In genomic region chrX:103674531-103675454, GRCh38 we compare ENCODE assay signal across 21 cellular contexts. TPM values are rescaled to one million over a fixed set of nuclear protein-coding genes. Genes with fewer than 3 reads are reported as not detected.
DNase-seq lines count a peak whose midpoint lies in the region; ATAC-seq and TF ChIP-seq lines count a peak whose summit lies in the region.
"Had no signal": no experiment of that assay in that cellular context is flagged by ENCODE, and none has a peak within 500 bp of the region (broad histone marks: within the 10 kb centered on the region; RNA-seq: fewer than 3 reads in every experiment).

No MANE protein-coding gene starts in this region.

- BruUV-seq in HCT116 (replicated peaks; lab: Mats Ljungman, UMichigan) = no TSS peak

- no peak overlapping the region for H3K23ac ChIP-seq in mesendoderm (ENCODE audit: low read length)

- TF ChIP-seq RAD21 in HCT116 (IDR thresholded peaks at IDR 0.05; ENCODE audit: low read depth) = no peak

- H3K79me1 ChIP-seq in mesendoderm (ENCODE audit: low read length) = no peaks in the 10 kb centered on the region

- no CpG with 5 or more reads among the region's 8 CpGs for WGBS in mesendoderm (ENCODE audit: extremely low coverage, insufficient coverage, low lambda C conversion rate)

- no peak overlapping the region for H3K4me3 Mint-ChIP-seq in WTC11
- H3K4me3 Mint-ChIP-seq: CD4-positive, CD25-positive, alpha-beta regulatory T cell had no signal

- CTCF ChIA-PET in HCT116 (lab: Charles Lee) (no interaction called here), WTC11 (lab: Charles Lee) (interaction anchor here (1.5 kb wide), 1 partner anchor 45 kb away, joined by 5 read pairs; no protein-coding TSS in a partner anchor)

- H3K27ac ChIP-seq in ACC112 (ENCODE audit: low read depth, low read length) = peak overlapping the region; percentile 26; the same call in 1 of the 2 replicates
- no peak overlapping the region for H3K27ac ChIP-seq in HCT116 (ENCODE audit: low read depth, low read length)
- no peak overlapping the region for H3K27ac ChIP-seq in mesendoderm (ENCODE audit: low read depth, low read length)
- H3K27ac ChIP-seq: breast epithelium, gastrocnemius medialis, SJSA1, uterus had no signal

- no peak overlapping the region for H2BK120ac ChIP-seq in mesendoderm (ENCODE audit: low read depth, low read length)

- H3K4me1 ChIP-seq in ACC112 (ENCODE audit: control insufficient read depth, insufficient read depth, low read length, unreplicated experiment) (peaks cover 11% of the 10 kb centered on the region), HCT116 (ENCODE audit: control insufficient read depth in 1 of 2, insufficient read depth in 2 of 2, low read length in 2 of 2) (no peaks in the 10 kb centered on the region), mesendoderm (ENCODE audit: control insufficient read depth, low read depth, low read length) (no peaks in the 10 kb centered on the region)
- H3K4me1 ChIP-seq: breast epithelium, gastrocnemius medialis, uterus had no signal

- H3K27me3 ChIP-seq in ACC112 (ENCODE audit: insufficient read depth, low read length) = no peaks in the 10 kb centered on the region
- no peaks in the 10 kb centered on the region for H3K27me3 ChIP-seq in HCT116 (ENCODE audit: insufficient read depth, low read length)
- no peaks in the 10 kb centered on the region for H3K27me3 ChIP-seq in mesendoderm (ENCODE audit: insufficient read depth, low read length, poor library complexity)
- H3K27me3 ChIP-seq: gastrocnemius medialis, SJSA1, uterus had no signal

- DNase-seq in HCT116 (ENCODE audit: low read depth, low spot score) (no peak), WTC11 (ENCODE audit: low spot score) (no peak), mesendoderm (peak; percentile 34), ACHN (no peak), NCI-H1930 (lab: John Stamatoyannopoulos, UW) (no peak), SIG-M5 treated with dmso at 0.1 percent for 504 hours (lab: John Stamatoyannopoulos, UW; ENCODE audit: unreplicated experiment) (no peak), cardiac septum (ENCODE audit: low spot score) (no peak)
- DNase-seq: CD4-positive, CD25-positive, alpha-beta regulatory T cell; DMS 273 treated with DMSO at 0.1 percent for 48 hours; gastrocnemius medialis; left cardiac atrium; NCI-H1417; NCI-H2171; NCI-H526 treated with DMSO at 0.1 percent for 48 hours; uterus had no signal

- ATAC-seq in HCT116 (peak; percentile 38; the same call in 1 of the 2 replicates), WTC11 (peak; percentile 81)
- ATAC-seq: gastrocnemius medialis, left cardiac atrium had no signal

- intact Hi-C loops in HCT116 (cut with micrococcal nuclease) (loop anchor here (10.0 kb wide), 1 partner anchor 90 kb away; the partner anchor contains the start of gene TCEAL4), cardiac septum (cut with DNase I) (no loop called here)

- POLR2A ChIA-PET in HCT116 (lab: Charles Lee) (no interaction called here), WTC11 (lab: Charles Lee) (interaction anchor here (0.9 kb wide), 1 partner anchor 11 kb away, joined by 3 read pairs; no protein-coding TSS in a partner anchor)

- no peaks in the 10 kb centered on the region for H3K27me3 Mint-ChIP-seq in WTC11 (ENCODE audit: low read depth)
- H3K27me3 Mint-ChIP-seq: CD4-positive, CD25-positive, alpha-beta regulatory T cell had no signal

- no peak overlapping the region for H2AK5ac ChIP-seq in mesendoderm (ENCODE audit: low read length)

- no peaks in the 10 kb centered on the region for H3K9me3 ChIP-seq in HCT116 (ENCODE audit: control insufficient read depth in 1 of 2, insufficient read depth in 1 of 2, low read depth in 1 of 2, low read length in 2 of 2)
- H3K9me3 ChIP-seq: breast epithelium, gastrocnemius medialis, SJSA1, uterus had no signal

- no peak overlapping the region for H4K5ac ChIP-seq in mesendoderm (ENCODE audit: low read length)

- H4K20me1 ChIP-seq in HCT116 (ENCODE audit: insufficient read depth) = no peaks in the 10 kb centered on the region

- H3K4me3 ChIP-seq in ACC112 (ENCODE audit: low read depth, low read length) (no peak overlapping the region), HCT116 (replicated peaks in 1 of 2; ENCODE audit: low read depth in 1 of 2, low read length in 2 of 2) (no peak overlapping the region), mesendoderm (ENCODE audit: low read length) (no peak overlapping the region)
- H3K4me3 ChIP-seq: breast epithelium, gastrocnemius medialis, SJSA1, uterus had no signal

- no peak overlapping the region for H3K56ac ChIP-seq in mesendoderm (ENCODE audit: low read length)

- H3K27ac Mint-ChIP-seq in WTC11 = peak overlapping the region; percentile 78
- H3K27ac Mint-ChIP-seq: activated T-helper 2 cell treated with anti-CD3 and anti-CD28 coated beads, Interferon-gamma antibody, Interleukin-2, Interleukin-4, amounts not matched to agents 10 μg/mL and 5 μg/mL and 100 μg/mL, durations not matched to agents 14 hours and 24 hours and 36 hours; CD4-positive, CD25-positive, alpha-beta regulatory T cell had no signal

- no peak overlapping the region for H3K4ac ChIP-seq in mesendoderm (ENCODE audit: low read depth, low read length)

- TF ChIP-seq CTCF in HCT116 (IDR thresholded peaks at IDR 0.05 in 2 of 3, conservative IDR thresholded peaks at IDR 0.05 in 1 of 3; ENCODE audit: borderline replicate concordance in 1 of 3, insufficient read depth in 1 of 3, low read depth in 2 of 3, low read length in 2 of 3) = no peak
- TF ChIP-seq CTCF in WTC11 (IDR thresholded peaks at IDR 0.05) = no peak

- in situ Hi-C loops in ACHN (cut with HindIII; ENCODE audit: low pct_ligation_motif_present, low pct_unique_long_range_greater_than_20kb, low sequenced_read_pairs) = no loop called here

- TF ChIP-seq POLR2A in HCT116 (IDR thresholded peaks at IDR 0.05; ENCODE audit: borderline replicate concordance, extremely low read depth, insufficient read depth, insufficient read length) = no peak

- no peak overlapping the region for H2BK15ac ChIP-seq in mesendoderm (replicated peaks; ENCODE audit: low read depth)

- H3K36me3 Mint-ChIP-seq in WTC11 = peaks cover 40% of the 10 kb centered on the region

- H3K9ac ChIP-seq in HCT116 (ENCODE audit: low read length) = no peak overlapping the region
- H3K9ac ChIP-seq in mesendoderm (ENCODE audit: low read length) = no peak overlapping the region

- RAD21 ChIA-PET in HCT116 (lab: Charles Lee; ENCODE audit: low non-redundant PET in 1 of 2, low total read pairs in 2 of 2, uncharacterized antibody in 2 of 2, unreplicated experiment in 2 of 2) = no interaction called here

- H3K4me1 Mint-ChIP-seq in WTC11 = peaks cover 7% of the 10 kb centered on the region

- H3K4me2 ChIP-seq in HCT116 (ENCODE audit: low read length) (no peak overlapping the region), mesendoderm (ENCODE audit: low read length) (no peak overlapping the region)

- no peaks in the 10 kb centered on the region for H3K9me2 ChIP-seq in HCT116 (ENCODE audit: insufficient read depth)

- no peak overlapping the region for H3K18ac ChIP-seq in mesendoderm (ENCODE audit: low read length)

- no peak overlapping the region for H2AFZ ChIP-seq in ACC112 (ENCODE audit: low read length, unreplicated experiment)
- H2AFZ ChIP-seq in HCT116 (ENCODE audit: low read depth, low read length, poor library complexity, severe bottlenecking) = no peak overlapping the region

- no peaks in the 10 kb centered on the region for H3K9me3 Mint-ChIP-seq in WTC11
- H3K9me3 Mint-ChIP-seq: activated T-helper 2 cell treated with anti-CD3 and anti-CD28 coated beads, Interferon-gamma antibody, Interleukin-2, Interleukin-4, amounts not matched to agents 10 μg/mL and 5 μg/mL and 100 μg/mL, durations not matched to agents 14 hours and 24 hours and 36 hours had no signal

- no peak overlapping the region for H4K8ac ChIP-seq in mesendoderm (ENCODE audit: low read depth, low read length)

- peaks cover 14% of the 10 kb centered on the region for H3K36me3 ChIP-seq in ACC112 (ENCODE audit: insufficient read depth, low read length)
- peaks cover 12 to 15% of the 10 kb centered on the region in 2 experiments for H3K36me3 ChIP-seq in HCT116 (ENCODE audit: control insufficient read depth in 1 of 2, insufficient read depth in 2 of 2, low read length in 2 of 2)
- no peaks in the 10 kb centered on the region for H3K36me3 ChIP-seq in mesendoderm (ENCODE audit: control insufficient read depth, insufficient read depth, low read length)
- H3K36me3 ChIP-seq: breast epithelium, uterus had no signal

- H3K79me2 ChIP-seq in ACC112 (ENCODE audit: control insufficient read depth, insufficient read depth, low read length, unreplicated experiment) = peaks cover 2% of the 10 kb centered on the region
- H3K79me2 ChIP-seq in HCT116 (ENCODE audit: insufficient read depth, low read length) = peaks cover 13% of the 10 kb centered on the region; the same call in 1 of the 2 replicates
- H3K79me2 ChIP-seq in mesendoderm (ENCODE audit: control insufficient read depth, insufficient read depth, low read length) = no peaks in the 10 kb centered on the region

- no peak overlapping the region for H2BK5ac ChIP-seq in mesendoderm (ENCODE audit: low read length)

TF ChIP-seq in HCT116, 20 proteins besides CTCF, POLR2A, EP300 and RAD21 (continues in another document):
- TF ChIP-seq ZNF274 (IDR thresholded peaks at IDR 0.05; ENCODE audit: low read depth, low read length) = no peak
- TF ChIP-seq SIN3A (IDR thresholded peaks at IDR 0.05; ENCODE audit: low read depth) = no peak
- TF ChIP-seq POLR2AphosphoS5 (IDR thresholded peaks at IDR 0.05; ENCODE audit: low read depth, low read length) = no peak
- no peak for TF ChIP-seq EZH2phosphoT487 (IDR thresholded peaks at IDR 0.05; ENCODE audit: borderline replicate concordance)
- TF ChIP-seq ZFX (IDR thresholded peaks at IDR 0.05) = no peak
- TF ChIP-seq SP1 (IDR thresholded peaks at IDR 0.05; ENCODE audit: low read depth) = no peak

TF ChIP-seq in WTC11, 78 proteins besides CTCF, POLR2A, EP300 and RAD21:
- TF ChIP-seq MXD4 (CRISPR knock-in tag; IDR thresholded peaks at IDR 0.05; ENCODE audit: borderline replicate concordance) (no peak), IRF2 (CRISPR knock-in tag; IDR thresholded peaks at IDR 0.05; ENCODE audit: borderline replicate concordance, low read depth) (no peak), PRRX2 (CRISPR knock-in tag; IDR thresholded peaks at IDR 0.05) (no peak), NR1H2 (CRISPR knock-in tag; IDR thresholded peaks at IDR 0.05) (no peak), ZNF317 (CRISPR knock-in tag; IDR thresholded peaks at IDR 0.05; ENCODE audit: borderline replicate concordance, low read depth) (no peak)

RNA-seq across cellular contexts. Expression of gene MORF4L2, which starts 11.7 kb away (rescaled TPM):
- total RNA-seq in HCT116 (2021; ENCODE audit: unreplicated experiment) (308 TPM), WTC11 (2021) (325 to 355 TPM (median 329 TPM) in 3 replicates), cardiac septum (171 TPM)
- polyA plus RNA-seq in HCT116 (2012) = 212 and 213 TPM in 2 replicates
- 337 TPM for polyA plus RNA-seq in mesendoderm (2013, experiment 1 of 2)
- 337 TPM for polyA plus RNA-seq in mesendoderm (2013, experiment 2 of 2)

RNA-seq across cellular contexts. Expression of gene TMEM31, which starts 35.9 kb away (rescaled TPM):
- total RNA-seq in HCT116 (2021; ENCODE audit: unreplicated experiment) (not detected), WTC11 (2021) (0.24 to 0.34 TPM (median 0.27 TPM) in 3 replicates), cardiac septum (not detected)
- 0.11 TPM in 1 of 2 replicates, not detected in the other for polyA plus RNA-seq in HCT116 (2012)
- 0.56 TPM for polyA plus RNA-seq in mesendoderm (2013, experiment 1 of 2)
- polyA plus RNA-seq in mesendoderm (2013, experiment 2 of 2) = 0.36 TPM
- total RNA-seq: activated T-helper 2 cell treated with anti-CD3 and anti-CD28 coated beads, Interferon-gamma antibody, Interleukin-2, Interleukin-4, amounts not matched to agents 10 μg/mL and 5 μg/mL and 100 μg/mL, durations not matched to agents 14 hours and 24 hours and 36 hours; breast epithelium; CD4-positive, CD25-positive, alpha-beta regulatory T cell; dermis microvascular lymphatic vessel endothelial cell; epithelial cell of proximal tubule; gastrocnemius medialis; left cardiac atrium; SJSA1 had no signal

RNA-seq across cellular contexts. Expression of gene TCEAL1, which starts 46.0 kb away (rescaled TPM):
- total RNA-seq in HCT116 (2021; ENCODE audit: unreplicated experiment) (not detected), WTC11 (2021) (4.6 to 4.9 TPM (median 4.7 TPM) in 3 replicates), cardiac septum (22.1 TPM)
- polyA plus RNA-seq in HCT116 (2012) = not detected in 2 replicates
- polyA plus RNA-seq in mesendoderm (2013, experiment 1 of 2) = 4.3 TPM
- polyA plus RNA-seq in mesendoderm (2013, experiment 2 of 2) = 4.4 TPM
